Comparison of ENCODE assay signal across 12 cellular contexts in genomic region chr3:16059700-16060357, GRCh38.
A peak's percentile ranks its signal among the peaks of the same experiment; 100 is the strongest.
DNase-seq lines count a peak whose midpoint lies in the region; ATAC-seq and TF ChIP-seq lines count a peak whose summit lies in the region.
"Had no signal": no experiment of that assay in that cellular context is flagged by ENCODE, and none has a peak within 500 bp of the region (broad histone marks: within the 10 kb centered on the region; RNA-seq: fewer than 3 reads in every experiment).

No MANE protein-coding gene starts in this region.

- H2AFZ ChIP-seq in mesenchymal stem cell (ENCODE audit: low read depth, low read length) = no peak overlapping the region

- no peak overlapping the region for H3K23ac ChIP-seq in mesenchymal stem cell (ENCODE audit: low read length in 2 of 2)

- peak overlapping the region; percentile 77 for H2BK15ac ChIP-seq in mesenchymal stem cell (ENCODE audit: low read depth, poor library complexity, severe bottlenecking)

- peak overlapping the region; percentile 50 for H4K8ac ChIP-seq in mesenchymal stem cell (ENCODE audit: low read length)

- H3K4me1 ChIP-seq in Panc1 (ENCODE audit: control insufficient read depth, insufficient read depth, low read length) = peaks cover 26% of the 10 kb centered on the region
- H3K4me1 ChIP-seq in mesenchymal stem cell (ENCODE audit: control insufficient read depth, insufficient read depth, low read depth, low read length) = peaks cover 14% of the 10 kb centered on the region

- H3K14ac ChIP-seq in mesenchymal stem cell (ENCODE audit: low read length in 2 of 2) = no peak overlapping the region

- H4K91ac ChIP-seq in mesenchymal stem cell (ENCODE audit: low read length) = peak overlapping the region; percentile 5

- H2AK5ac ChIP-seq in mesenchymal stem cell (ENCODE audit: low read length, severe bottlenecking) = peak overlapping the region; percentile 62

- peak overlapping the region; percentile 80 for H3K27ac ChIP-seq in Panc1 (ENCODE audit: low read length)
- peak overlapping the region; percentile 67 for H3K27ac ChIP-seq in mesenchymal stem cell (ENCODE audit: low read length, poor library complexity, severe bottlenecking)
- peak overlapping the region; percentile 90 for H3K27ac ChIP-seq in temporal lobe (ENCODE audit: low read depth, low read length)

- POLR2A ChIA-PET in Panc1 (lab: Charles Lee) = no interaction called here

- DNase-seq in Panc1 (ENCODE audit: low read depth, low spot score) (no peak), dedifferentiated amniotic fluid mesenchymal stem cell (ENCODE audit: extremely low spot score) (peak; percentile 65), mesenchymal stem cell (no peak), iPS-NIHi11 (ENCODE audit: low spot score) (no peak), NCI-H69 (lab: John Stamatoyannopoulos, UW) (no peak), NCI-H748 treated with DMSO at 0.1 percent for 48 hours (lab: John Stamatoyannopoulos, UW) (no peak)
- no peak for DNase-seq in effector CD4-positive, alpha-beta T cell
- DNase-seq: activated CD8-positive, alpha-beta memory T cell treated with anti-CD3 and anti-CD28 coated beads, Interleukin-2, amount 50 U/mL, for 4 hours; GF-D8; NCI-H2081; stimulated activated CD8-positive, alpha-beta memory T cell treated with anti-CD3 and anti-CD28 coated beads, Interleukin-4, amount 100 ng/mL, for 48 hours had no signal

- no peaks in the 10 kb centered on the region for H3K79me1 ChIP-seq in mesenchymal stem cell (replicated peaks; ENCODE audit: low read length, poor library complexity, severe bottlenecking)

- no peak overlapping the region for H2BK5ac ChIP-seq in mesenchymal stem cell (ENCODE audit: low read depth, low read length, poor library complexity, severe bottlenecking)

- H3K4me2 ChIP-seq in mesenchymal stem cell (ENCODE audit: low read length, poor library complexity, severe bottlenecking) = no peak overlapping the region

- peak overlapping the region; percentile 52 to 84 for H3K4ac ChIP-seq in mesenchymal stem cell (ENCODE audit: low read depth in 1 of 2, low read length in 2 of 2)

- no peak for TF ChIP-seq CTCF in Panc1 (IDR thresholded peaks at IDR 0.05)

- peak overlapping the region; percentile 75 to 93 for H3K18ac ChIP-seq in mesenchymal stem cell (ENCODE audit: low read depth in 1 of 2, low read length in 2 of 2)

- H3K9me3 ChIP-seq in Panc1 (ENCODE audit: control insufficient read depth, insufficient read depth, low read depth, low read length) = no peaks in the 10 kb centered on the region
- no peaks in the 10 kb centered on the region for H3K9me3 ChIP-seq in mesenchymal stem cell (ENCODE audit: control insufficient read depth, low read length)

- no TSS peak for BruUV-seq in Panc1 (replicated peaks; lab: Mats Ljungman, UMichigan)

- H3K27me3 ChIP-seq in Panc1 (ENCODE audit: control insufficient read depth, insufficient read depth, low read length) (no peaks in the 10 kb centered on the region), mesenchymal stem cell (ENCODE audit: control insufficient read depth in 1 of 2, insufficient read depth in 1 of 2, low read length in 2 of 2) (no peaks in the 10 kb centered on the region)

- intact Hi-C loops in Panc1 (cut with micrococcal nuclease; ENCODE audit: unreplicated experiment) = no loop called here

- 0 out of 2 replicates have a peak, but pooled peaks have one; percentile 4 for ATAC-seq in Panc1

- in situ Hi-C loops in Panc1 (cut with HindIII; ENCODE audit: low pct_unique_long_range_greater_than_20kb, low sequenced_read_pairs) = no loop called here

- WGBS in mesenchymal stem cell = 40% methylated on average over 3 of the region's 3 CpGs

- peak overlapping the region; percentile 93 to 100 for H2BK12ac ChIP-seq in mesenchymal stem cell (ENCODE audit: low read length in 2 of 2)

- CTCF ChIA-PET in Panc1 (lab: Charles Lee) = interaction anchor here (0.6 to 0.9 kb wide), 2 partner anchors 11 to 619 kb away, joined by 3 read pairs; no protein-coding TSS in a partner anchor

- no peaks in the 10 kb centered on the region for H3K36me3 ChIP-seq in Panc1 (ENCODE audit: control insufficient read depth, insufficient read depth, low read length)
- no peaks in the 10 kb centered on the region for H3K36me3 ChIP-seq in mesenchymal stem cell (ENCODE audit: control insufficient read depth in 1 of 2, insufficient read depth in 2 of 2, low read depth in 1 of 2, low read length in 2 of 2)

- H2BK120ac ChIP-seq in mesenchymal stem cell (ENCODE audit: low read depth, low read length) = no peak overlapping the region

- peak overlapping the region; percentile 89 for H3K9ac ChIP-seq in mesenchymal stem cell (ENCODE audit: low read length)

- H3K4me3 ChIP-seq in Panc1 (ENCODE audit: low read depth in 2 of 2, low read length in 2 of 2) (no peak overlapping the region), mesenchymal stem cell (ENCODE audit: insufficient read depth in 1 of 2, low read depth in 1 of 2, low read length in 2 of 2) (no peak overlapping the region)
